10 cellular contexts compared by ENCODE assay signal in genomic region chr14:30961330-30961729, GRCh38.
"Had no signal": no experiment of that assay in that cellular context is flagged by ENCODE, and none has a peak within 500 bp of the region (broad histone marks: within the 10 kb centered on the region; RNA-seq: fewer than 3 reads in every experiment).

No MANE protein-coding gene starts in this region.

- H2AFZ ChIP-seq: GM23248 had no signal

- FAIRE-seq: H1, H54 had no signal

- H3K27ac Mint-ChIP-seq: H9, HFFc6 had no signal

- H3K4me3 ChIP-seq: GM23248 had no signal

- H3K9ac ChIP-seq: GM23248, KMS-11 had no signal

- H3K4me2 ChIP-seq: KMS-11 had no signal

- H3K27me3 Mint-ChIP-seq: IgD-negative memory B cell had no signal

- H3K27ac ChIP-seq: GM23248, HL-60, KMS-11 had no signal

- DNase-seq: GM23248, H9, HCEC 1CT, HFFc6, KBM-7 had no signal

- H3K9me3 Mint-ChIP-seq: HFFc6 had no signal

- H3K4me3 Mint-ChIP-seq: H9, HFFc6 had no signal
